18 cellular contexts compared by ENCODE assay signal in genomic region chr11:9498457-9499078, GRCh38. TPM values are rescaled to one million over a fixed set of nuclear protein-coding genes. Genes with fewer than 3 reads are reported as not detected.
DNase-seq lines count a peak whose midpoint lies in the region; ATAC-seq, FAIRE-seq and TF ChIP-seq lines count a peak whose summit lies in the region.
"Had no signal": no experiment of that assay in that cellular context is flagged by ENCODE, and none has a peak within 500 bp of the region (broad histone marks: within the 10 kb centered on the region; RNA-seq: fewer than 3 reads in every experiment).

No MANE protein-coding gene starts in this region.

- H4K5ac ChIP-seq in IMR-90 (ENCODE audit: low read depth, low read length): no peak overlapping the region

- peak overlapping the region; percentile 10; the same call in 1 of the 2 replicates for H3K23ac ChIP-seq in IMR-90 (ENCODE audit: low read depth, low read length)

- ATAC-seq in IMR-90 (ENCODE audit: low read depth) (no peak), HG03432 (IDR thresholded peaks at IDR 0.05; ENCODE audit: unreplicated experiment) (no peak), GM21576 (IDR thresholded peaks at IDR 0.05; ENCODE audit: unreplicated experiment) (no peak)
- ATAC-seq: CD8-positive, alpha-beta T cell; Right ventricle myocardium inferior had no signal

- intact Hi-C loops in IMR-90 (cut with micrococcal nuclease): no loop called here
- intact Hi-C loops in kidney (cut with DNase I): no loop called here

- FAIRE-seq in kidney (lab: Jason Lieb, UNC): peak; percentile 21
- FAIRE-seq: A204.1 had no signal

- H3K14ac ChIP-seq in IMR-90 (replicated peaks; ENCODE audit: low read depth, low read length): no peak overlapping the region

- H4K8ac ChIP-seq in IMR-90 (ENCODE audit: low read depth in 2 of 2, low read length in 2 of 2): peak overlapping the region in 1 of 2 experiments; percentile 24; a peak in 1 of 4 replicates

- H3K9me1 ChIP-seq in IMR-90 (ENCODE audit: insufficient read depth, low read length): no peaks in the 10 kb centered on the region

- H3K27me3 ChIP-seq in IMR-90 (ENCODE audit: control insufficient read depth, insufficient read depth, low read length) (no peaks in the 10 kb centered on the region), osteoblast (ENCODE audit: insufficient read depth, low read length) (no peaks in the 10 kb centered on the region), WERI-Rb-1 (ENCODE audit: insufficient read depth, low read depth, severe bottlenecking) (no peaks in the 10 kb centered on the region)
- H3K27me3 ChIP-seq: BLaER1 treated with 17β-estradiol and CSF1 and Interleukin-3, amounts not matched to agents 10 nM and 100 nM; Peyer's patch had no signal

- H3K36me3 ChIP-seq in IMR-90 (ENCODE audit: control insufficient read depth, insufficient read depth, low read length) (peaks cover 23% of the 10 kb centered on the region), kidney (ENCODE audit: control insufficient read depth in 1 of 2, insufficient read depth in 2 of 2, low read length in 2 of 2) (peaks cover 9 to 22% of the 10 kb centered on the region in 2 donors), osteoblast (ENCODE audit: insufficient read depth, low read length) (peaks cover 59% of the 10 kb centered on the region), WERI-Rb-1 (peaks cover 34% of the 10 kb centered on the region)

- H2BK120ac ChIP-seq in IMR-90 (ENCODE audit: low read depth, low read length): no peak overlapping the region

- H4K20me1 ChIP-seq in IMR-90 (ENCODE audit: insufficient read depth, low read length) (no peaks in the 10 kb centered on the region), osteoblast (ENCODE audit: insufficient read depth, low read length) (no peaks in the 10 kb centered on the region)
- H4K20me1 ChIP-seq: BLaER1 treated with 17β-estradiol and CSF1 and Interleukin-3, amounts not matched to agents 10 nM and 100 nM had no signal

- no peak overlapping the region for H3K4ac ChIP-seq in IMR-90 (ENCODE audit: low read depth, low read length)

- no peaks in the 10 kb centered on the region for H3K9me3 ChIP-seq in IMR-90 (ENCODE audit: control insufficient read depth, insufficient read depth, low read length)
- no peaks in the 10 kb centered on the region for H3K9me3 ChIP-seq in kidney (ENCODE audit: control insufficient read depth in 1 of 2, low read length in 2 of 2)
- no peaks in the 10 kb centered on the region for H3K9me3 ChIP-seq in osteoblast (ENCODE audit: low read depth, low read length)
- no peaks in the 10 kb centered on the region for H3K9me3 ChIP-seq in WERI-Rb-1 (ENCODE audit: severe bottlenecking)
- H3K9me3 ChIP-seq: BLaER1 treated with 17β-estradiol and CSF1 and Interleukin-3, amounts not matched to agents 10 nM and 100 nM; HAP-1; Peyer's patch had no signal

- H3K9ac ChIP-seq in IMR-90 (ENCODE audit: low read depth, low read length) (no peak overlapping the region), kidney (ENCODE audit: low read length in 2 of 2) (no peak overlapping the region)
- H3K9ac ChIP-seq: BLaER1 treated with 17β-estradiol and CSF1 and Interleukin-3, amounts not matched to agents 10 nM and 100 nM; GM23248 had no signal

- POLR2A ChIA-PET in IMR-90 (lab: Charles Lee; ENCODE audit: unreplicated experiment): interaction anchor here (0.6 kb wide), 1 partner anchor 20 kb away, joined by 4 read pairs; no protein-coding TSS in a partner anchor

- H2BK5ac ChIP-seq in IMR-90 (ENCODE audit: low read depth, low read length, poor library complexity, severe bottlenecking): no peak overlapping the region

- WGBS in IMR-90 (ENCODE audit: extremely low coverage in 2 of 2, insufficient read length in 1 of 2), 2 experiments: 100% methylated on average over 1 of the region's 4 CpGs; no CpG with 5 or more reads in 1 of the 2 experiments

- no peak overlapping the region for H2AK5ac ChIP-seq in IMR-90 (ENCODE audit: low read depth, low read length)

- dilution Hi-C loops in IMR-90 (cut with HindIII; ENCODE audit: low sequenced_read_pairs, unreplicated experiment): no loop called here

- H3K4me1 ChIP-seq in IMR-90 (ENCODE audit: control insufficient read depth, insufficient read depth, low read length) (no peaks in the 10 kb centered on the region), kidney (ENCODE audit: control insufficient read depth in 1 of 2, insufficient read depth in 1 of 2, low read depth in 1 of 2, low read length in 2 of 2) (peaks cover 0 to 6% of the 10 kb centered on the region in 2 donors), osteoblast (ENCODE audit: insufficient read depth, low read length) (no peaks in the 10 kb centered on the region)
- H3K4me1 ChIP-seq: HAP-1 had no signal

- no peaks in the 10 kb centered on the region for H3K79me1 ChIP-seq in IMR-90 (ENCODE audit: low read depth in 1 of 2, low read length in 2 of 2)

- 0 out of 2 replicates have a peak overlapping the region, but pooled peaks have one; percentile 19 for H3K27ac ChIP-seq in 22Rv1
- H3K27ac ChIP-seq in IMR-90 (ENCODE audit: insufficient read depth, low read length): no peak overlapping the region
- no peak overlapping the region for H3K27ac ChIP-seq in kidney (ENCODE audit: low read depth in 2 of 2, low read length in 2 of 2)
- no peak overlapping the region for H3K27ac ChIP-seq in osteoblast (ENCODE audit: low read depth, low read length)
- no peak overlapping the region for H3K27ac ChIP-seq in WERI-Rb-1
- H3K27ac ChIP-seq: BLaER1 treated with 17β-estradiol and CSF1 and Interleukin-3, amounts not matched to agents 10 nM and 100 nM; GM23248; Peyer's patch had no signal

- no peak overlapping the region for H3K4me3 ChIP-seq in IMR-90 (ENCODE audit: insufficient read depth, low read depth, low read length)
- no peak overlapping the region for H3K4me3 ChIP-seq in kidney (ENCODE audit: low read length in 2 of 2)
- H3K4me3 ChIP-seq in osteoblast (ENCODE audit: insufficient read depth, low read length): no peak overlapping the region
- H3K4me3 ChIP-seq in WERI-Rb-1 (ENCODE audit: low read depth, low read length): no peak overlapping the region
- H3K4me3 ChIP-seq: BLaER1 treated with 17β-estradiol and CSF1 and Interleukin-3, amounts not matched to agents 10 nM and 100 nM; GM23248; HAP-1; Peyer's patch had no signal

- DNase-seq in IMR-90 (no peak), kidney (no peak), osteoblast (ENCODE audit: insufficient read length, low spot score, missing footprints) (peak; percentile 18), AML-193 (lab: John Stamatoyannopoulos, UW) (no peak), WERI-Rb-1 (no peak)
- DNase-seq: CD8-positive, alpha-beta T cell; DMS79 treated with DMSO at 0.1 percent for 48 hours; GM23248; NCI-H1105; NCI-H1694 treated with DMSO at 0.1 percent for 48 hours; Peyer's patch had no signal

- H2BK15ac ChIP-seq in IMR-90 (ENCODE audit: low read depth, low read length): no peak overlapping the region

- H3K56ac ChIP-seq in IMR-90 (ENCODE audit: extremely low read depth, insufficient read depth, low read length): no peak overlapping the region

- no peak overlapping the region for H2BK20ac ChIP-seq in IMR-90 (ENCODE audit: low read depth, low read length)

- BruUV-seq in IMR-90 (replicated peaks; lab: Mats Ljungman, UMichigan): no TSS peak

- no peaks in the 10 kb centered on the region for H3K79me2 ChIP-seq in osteoblast (ENCODE audit: insufficient read depth, low read length)

- in situ Hi-C loops in IMR-90 (cut with MboI; ENCODE audit: low sequenced_read_pairs): no loop called here

- H3K18ac ChIP-seq in IMR-90 (ENCODE audit: low read depth, low read length): no peak overlapping the region

- no peak overlapping the region for H3K4me2 ChIP-seq in IMR-90 (ENCODE audit: low read depth, low read length)
- H3K4me2 ChIP-seq in osteoblast (ENCODE audit: insufficient read depth, low read length): no peak overlapping the region
- H3K4me2 ChIP-seq: BLaER1 treated with 17β-estradiol and CSF1 and Interleukin-3, amounts not matched to agents 10 nM and 100 nM had no signal

- TF ChIP-seq CTCF in 22Rv1 (IDR thresholded peaks at IDR 0.05) (no peak), IMR-90 (conservative IDR thresholded peaks at IDR 0.05; ENCODE audit: low read depth, low read length) (no peak), kidney (IDR thresholded peaks at IDR 0.05; ENCODE audit: borderline replicate concordance, extremely low read depth, insufficient read depth) (no peak), osteoblast (IDR thresholded peaks at IDR 0.05; ENCODE audit: extremely low read depth, low read depth, low read length) (no peak), WERI-Rb-1 (IDR thresholded peaks at IDR 0.05; ENCODE audit: low read depth, low read length) (no peak)

- no peak for TF ChIP-seq POLR2A in IMR-90 (IDR thresholded peaks at IDR 0.05; ENCODE audit: low read depth, low read length)

- CTCF ChIA-PET in IMR-90 (lab: Yijun Ruan, JAX): interaction anchor here (1.1 kb wide), 1 partner anchor 8 kb away, joined by 3 read pairs; no protein-coding TSS in a partner anchor

- TF ChIP-seq RAD21 in IMR-90 (IDR thresholded peaks at IDR 0.05; ENCODE audit: low read length): no peak

- H2AFZ ChIP-seq in IMR-90 (replicated peaks; ENCODE audit: low read length, poor library complexity) (no peak overlapping the region), osteoblast (ENCODE audit: low read length) (no peak overlapping the region)
- H2AFZ ChIP-seq: GM23248 had no signal

- H4K91ac ChIP-seq in IMR-90 (ENCODE audit: insufficient read depth, low read depth, low read length): no peak overlapping the region

- no peak overlapping the region for H2AK9ac ChIP-seq in IMR-90 (replicated peaks; ENCODE audit: low read depth, low read length, poor library complexity)

TF ChIP-seq in IMR-90, 13 proteins besides CTCF, POLR2A, EP300 and RAD21:
- TF ChIP-seq MAFK (IDR thresholded peaks at IDR 0.05; ENCODE audit: low read depth, low read length) (no peak), FOS (IDR thresholded peaks at IDR 0.05; ENCODE audit: low read depth, low read length) (no peak), NFE2L2 (IDR thresholded peaks at IDR 0.05; ENCODE audit: low read depth, low read length) (no peak)

RNA-seq across cellular contexts. Expression of gene ZNF143, which starts 37.8 kb away (rescaled TPM):
- 49.6 and 58.9 TPM in 2 replicates for total RNA-seq in IMR-90 (2012; rRNA removed)
- 22.7 and 23.8 TPM in 2 replicates for polyA plus RNA-seq in IMR-90 (2012; rRNA removed)
- polyA plus RNA-seq in IMR-90 (2012; cell fraction: cytosol; rRNA removed): 5.1 and 9.3 TPM in 2 replicates
- 7.8 and 15.8 TPM in 2 replicates for polyA plus RNA-seq in IMR-90 (2012; cell fraction: nucleus; rRNA removed; ENCODE audit: low replicate concordance)
- total RNA-seq in kidney: 30.3 TPM
- 8.6 TPM for polyA plus RNA-seq in kidney (ENCODE audit: insufficient read depth, low read depth, low replicate concordance)
- total RNA-seq in osteoblast: 23.3 and 26.4 TPM in 2 replicates
